15 cellular contexts compared by ENCODE assay signal in genomic region chr6:144809120-144809519, GRCh38.
A peak's percentile ranks its signal among the peaks of the same experiment; 100 is the strongest.
DNase-seq lines count a peak whose midpoint lies in the region; ATAC-seq and TF ChIP-seq lines count a peak whose summit lies in the region.
"Had no signal": no experiment of that assay in that cellular context is flagged by ENCODE, and none has a peak within 500 bp of the region (broad histone marks: within the 10 kb centered on the region; RNA-seq: fewer than 3 reads in every experiment).

No MANE protein-coding gene starts in this region.

- H3K4me3 Mint-ChIP-seq in HFFc6: peak overlapping the region; percentile 35
- H3K4me3 Mint-ChIP-seq: activated CD4-positive, alpha-beta memory T cell treated with anti-CD3 and anti-CD28 coated beads for 36 hours; activated T-cell treated with anti-CD3 and anti-CD28 coated beads, Interleukin-2, amount 50 U/mL, for 24 hours; neural crest cell had no signal

- no peaks in the 10 kb centered on the region for H3K9me3 Mint-ChIP-seq in HFFc6
- H3K9me3 Mint-ChIP-seq: activated CD4-positive, alpha-beta memory T cell treated with anti-CD3 and anti-CD28 coated beads for 36 hours; activated T-cell treated with anti-CD3 and anti-CD28 coated beads, Interleukin-2, amount 50 U/mL, for 24 hours had no signal

- H3K27me3 Mint-ChIP-seq in HFFc6 (ENCODE audit: insufficient read depth): peaks cover 2% of the 10 kb centered on the region; the same call in 1 of the 2 replicates
- H3K27me3 Mint-ChIP-seq: activated CD4-positive, alpha-beta memory T cell treated with anti-CD3 and anti-CD28 coated beads for 36 hours; activated T-cell treated with anti-CD3 and anti-CD28 coated beads, Interleukin-2, amount 50 U/mL, for 24 hours had no signal

- H3K36me3 Mint-ChIP-seq in HFFc6 (ENCODE audit: low read depth): peaks cover 59% of the 10 kb centered on the region

- peaks cover 70% of the 10 kb centered on the region for H3K4me1 Mint-ChIP-seq in HFFc6 (ENCODE audit: low read depth)

- peak; percentile 28; the same call in 1 of the 2 replicates for TF ChIP-seq CTCF in HFFc6 (IDR thresholded peaks at IDR 0.05)

- DNase-seq in AG08395 (ENCODE audit: low spot score) (peak; percentile 36), HFFc6 (peak; percentile 59), amniotic epithelial cell (ENCODE audit: low read depth) (peak; percentile 15), kidney glomerular epithelial cell (lab: John Stamatoyannopoulos, UW) (peak; percentile 51), midbrain (lab: John Stamatoyannopoulos, UW) (no peak), mucosa of gallbladder (ENCODE audit: low spot score) (no peak)
- DNase-seq in activated CD4-positive, CD25-positive, alpha-beta regulatory T cell treated with anti-CD3 and anti-CD28 coated beads, Interleukin-2, amount 50 U/mL, for 72 hours: no peak
- DNase-seq: activated CD4-positive, alpha-beta memory T cell treated with anti-CD3 and anti-CD28 coated beads for 36 hours; activated T-cell treated with anti-CD3 and anti-CD28 coated beads, Interleukin-2, amount 50 U/mL, for 24 hours; gastrocnemius medialis; GDM1; NCI-H526 had no signal

- ATAC-seq in GM18907 (IDR thresholded peaks at IDR 0.05; ENCODE audit: unreplicated experiment): no peak
- ATAC-seq: gastrocnemius medialis, HepG2 had no signal

- peak overlapping the region; percentile 64 for H3K27ac Mint-ChIP-seq in HFFc6
- H3K27ac Mint-ChIP-seq: activated CD4-positive, alpha-beta memory T cell treated with anti-CD3 and anti-CD28 coated beads for 36 hours; activated T-cell treated with anti-CD3 and anti-CD28 coated beads, Interleukin-2, amount 50 U/mL, for 24 hours had no signal

Comparison
In these comparisons a context has a peak if more than half of its experiments do, and no peak if none do; other contexts are left out.
1. DNase-seq: peak in AG08395 (single experiment), HFFc6 (single experiment), amniotic epithelial cell (single experiment) and kidney glomerular epithelial cell (single experiment); none in midbrain (single experiment), activated CD4-positive, CD25-positive, alpha-beta regulatory T cell treated with anti-CD3 and anti-CD28 coated beads, Interleukin-2, amount 50 U/mL, for 72 hours (single experiment) and mucosa of gallbladder (single experiment).